In genomic region chrX:100829730-100830129, GRCh38 we compare ENCODE assay signal across 9 cellular contexts. TPM values are rescaled to one million over a fixed set of nuclear protein-coding genes. Genes with fewer than 3 reads are reported as not detected.
DNase-seq lines count a peak whose midpoint lies in the region; ATAC-seq lines count a peak whose summit lies in the region.
"Had no signal": no experiment of that assay in that cellular context is flagged by ENCODE, and none has a peak within 500 bp of the region (broad histone marks: within the 10 kb centered on the region; RNA-seq: fewer than 3 reads in every experiment).

No MANE protein-coding gene starts in this region.

- peaks cover 29% of the 10 kb centered on the region for H3K36me3 Mint-ChIP-seq in activated T-cell treated with anti-CD3 and anti-CD28 coated beads, Interleukin-2, amount 50 U/mL, for 4 hours (ENCODE audit: insufficient read depth)
- H3K36me3 Mint-ChIP-seq in activated T-helper 2 cell treated with anti-CD3 and anti-CD28 coated beads, Interferon-gamma antibody, Interleukin-2, Interleukin-4, amounts not matched to agents 10 μg/mL and 5 μg/mL and 100 μg/mL, durations not matched to agents 14 hours and 24 hours and 36 hours (ENCODE audit: low read depth), result peaks cover 76% of the 10 kb centered on the region

- peak; percentile 89 to 91 for ATAC-seq in activated T-cell treated with anti-CD3 and anti-CD28 coated beads, Interleukin-2, amount 50 U/mL, for 4 hours
- ATAC-seq in HG03196 (IDR thresholded peaks at IDR 0.05; ENCODE audit: unreplicated experiment) (peak; percentile 82), HG03139 (IDR thresholded peaks at IDR 0.05; ENCODE audit: unreplicated experiment) (no peak)
- peak; percentile 85 for ATAC-seq in stimulated activated naive CD8-positive, alpha-beta T cell treated with anti-CD3 and anti-CD28 coated beads, Interleukin-15, Interleukin-2, amounts not matched to agents 100 U/mL and 50 U/mL, for 24 hours

- intact Hi-C loops in activated T-helper 2 cell treated with anti-CD3 and anti-CD28 coated beads, Interferon-gamma antibody, Interleukin-2, Interleukin-4, amounts not matched to agents 10 μg/mL and 5 μg/mL and 100 μg/mL, durations not matched to agents 14 hours and 24 hours and 36 hours (cut with micrococcal nuclease), result loop anchor here (1.0 to 10.0 kb wide), 3 partner anchors 9 to 165 kb away; partner anchors contain the start of genes CSTF2 and XKRX

- peaks cover 22% of the 10 kb centered on the region for H3K4me1 Mint-ChIP-seq in activated T-cell treated with anti-CD3 and anti-CD28 coated beads, Interleukin-2, amount 50 U/mL, for 4 hours (ENCODE audit: low read depth)
- peaks cover 20% of the 10 kb centered on the region for H3K4me1 Mint-ChIP-seq in activated T-helper 2 cell treated with anti-CD3 and anti-CD28 coated beads, Interferon-gamma antibody, Interleukin-2, Interleukin-4, amounts not matched to agents 10 μg/mL and 5 μg/mL and 100 μg/mL, durations not matched to agents 14 hours and 24 hours and 36 hours (ENCODE audit: low read depth)

- DNase-seq in activated T-cell treated with anti-CD3 and anti-CD28 coated beads, Interleukin-2, amount 50 U/mL, for 4 hours, result no peak
- DNase-seq in activated T-cell treated with anti-CD3 and anti-CD28 coated beads, Interleukin-2, amount 50 U/mL, for 1 hour, result no peak
- DNase-seq in activated T-helper 2 cell treated with anti-CD3 and anti-CD28 coated beads, Interferon-gamma antibody, Interleukin-2, Interleukin-4, amounts not matched to agents 10 μg/mL and 5 μg/mL and 100 μg/mL, durations not matched to agents 14 hours and 24 hours and 36 hours (ENCODE audit: low spot score), result no peak
- no peak for DNase-seq in stimulated activated naive CD8-positive, alpha-beta T cell treated with anti-CD3 and anti-CD28 coated beads, Interleukin-15, Interleukin-2, amounts not matched to agents 100 U/mL and 50 U/mL, for 24 hours
- no peak for DNase-seq in amygdala (lab: John Stamatoyannopoulos, UW)
- no peak for DNase-seq in occipital lobe (lab: John Stamatoyannopoulos, UW)

- H3K9me3 Mint-ChIP-seq in activated T-cell treated with anti-CD3 and anti-CD28 coated beads, Interleukin-2, amount 50 U/mL, for 4 hours, result no peaks in the 10 kb centered on the region
- H3K9me3 Mint-ChIP-seq in activated T-helper 2 cell treated with anti-CD3 and anti-CD28 coated beads, Interferon-gamma antibody, Interleukin-2, Interleukin-4, amounts not matched to agents 10 μg/mL and 5 μg/mL and 100 μg/mL, durations not matched to agents 14 hours and 24 hours and 36 hours, result no peaks in the 10 kb centered on the region

- peak overlapping the region; percentile 98 for H3K27ac Mint-ChIP-seq in activated T-helper 2 cell treated with anti-CD3 and anti-CD28 coated beads, Interferon-gamma antibody, Interleukin-2, Interleukin-4, amounts not matched to agents 10 μg/mL and 5 μg/mL and 100 μg/mL, durations not matched to agents 14 hours and 24 hours and 36 hours

- H3K4me3 Mint-ChIP-seq in activated T-cell treated with anti-CD3 and anti-CD28 coated beads, Interleukin-2, amount 50 U/mL, for 4 hours, result peak overlapping the region; percentile 76
- peak overlapping the region; percentile 69 for H3K4me3 Mint-ChIP-seq in activated T-helper 2 cell treated with anti-CD3 and anti-CD28 coated beads, Interferon-gamma antibody, Interleukin-2, Interleukin-4, amounts not matched to agents 10 μg/mL and 5 μg/mL and 100 μg/mL, durations not matched to agents 14 hours and 24 hours and 36 hours (ENCODE audit: low read depth)

- no peaks in the 10 kb centered on the region for H3K27me3 Mint-ChIP-seq in activated T-cell treated with anti-CD3 and anti-CD28 coated beads, Interleukin-2, amount 50 U/mL, for 4 hours (ENCODE audit: low read depth)
- no peaks in the 10 kb centered on the region for H3K27me3 Mint-ChIP-seq in activated T-helper 2 cell treated with anti-CD3 and anti-CD28 coated beads, Interferon-gamma antibody, Interleukin-2, Interleukin-4, amounts not matched to agents 10 μg/mL and 5 μg/mL and 100 μg/mL, durations not matched to agents 14 hours and 24 hours and 36 hours (ENCODE audit: low read depth)

RNA-seq across cellular contexts. Expression of gene CSTF2, which starts 9.5 kb away (rescaled TPM):
- total RNA-seq in activated T-cell treated with anti-CD3 and anti-CD28 coated beads, Interleukin-2, amount 50 U/mL, for 4 hours, result 10 to 100 TPM; 79.5 to 86.6 (median 84.1) TPM
- 51.1 and 52.7 TPM in 2 replicates for total RNA-seq in activated T-helper 2 cell treated with anti-CD3 and anti-CD28 coated beads, Interferon-gamma antibody, Interleukin-2, Interleukin-4, amounts not matched to agents 10 μg/mL and 5 μg/mL and 100 μg/mL, durations not matched to agents 14 hours and 24 hours and 36 hours
- total RNA-seq in occipital lobe, result 14.5 TPM

RNA-seq across cellular contexts. Expression of gene NOX1, which starts 44.4 kb away (rescaled TPM):
- not detected for total RNA-seq in activated T-cell treated with anti-CD3 and anti-CD28 coated beads, Interleukin-2, amount 50 U/mL, for 4 hours
- total RNA-seq in activated T-helper 2 cell treated with anti-CD3 and anti-CD28 coated beads, Interferon-gamma antibody, Interleukin-2, Interleukin-4, amounts not matched to agents 10 μg/mL and 5 μg/mL and 100 μg/mL, durations not matched to agents 14 hours and 24 hours and 36 hours, result not detected in 2 replicates
- not detected for total RNA-seq in occipital lobe
- total RNA-seq: T-helper 1 cell treated with Interleukin-12 subunit alpha and Interleukin-12 subunit beta and Interleukin-4 antibody, amounts not matched to agents 30 ng/mL and 1 ng/mL, for 36 hours had no signal
